Comparison of ENCODE assay signal across 2 cellular contexts in genomic region chr1:218660678-218661053, GRCh38.
TF ChIP-seq lines count a peak whose summit lies in the region.

No MANE protein-coding gene starts in this region.

TF ChIP-seq in HEK293, 187 proteins besides CTCF, POLR2A, EP300 and RAD21 (continued from another document and continues in another):
- TF ChIP-seq ELK4 (IDR thresholded peaks at IDR 0.05; ENCODE audit: borderline replicate concordance, low read depth, low read length): no peak
- TF ChIP-seq RBAK (tag by site-specific recombination; IDR thresholded peaks at IDR 0.05): no peak
- no peak for TF ChIP-seq BCL11B (tag by site-specific recombination; IDR thresholded peaks at IDR 0.05; ENCODE audit: low read depth)
- TF ChIP-seq OSR2 (tag by site-specific recombination; IDR thresholded peaks at IDR 0.05): no peak
- peak; percentile 51; the same call in 1 of the 2 replicates for TF ChIP-seq INSM2 (tag by site-specific recombination; IDR thresholded peaks at IDR 0.05)
- no peak for TF ChIP-seq ZNF169 (tag by site-specific recombination; IDR thresholded peaks at IDR 0.05)
- TF ChIP-seq ZNF629 (tag by site-specific recombination; IDR thresholded peaks at IDR 0.05): peak; percentile 75
- no peak for TF ChIP-seq ZFHX2 (tag by site-specific recombination; conservative IDR thresholded peaks at IDR 0.05)
- no peak for TF ChIP-seq ZNF138 (tag by site-specific recombination; IDR thresholded peaks at IDR 0.05; ENCODE audit: borderline replicate concordance)
- no peak for TF ChIP-seq ZBTB8A (tag by site-specific recombination; IDR thresholded peaks at IDR 0.05)
- TF ChIP-seq ZNF571 (tag by site-specific recombination; IDR thresholded peaks at IDR 0.05): no peak
- TF ChIP-seq ZNF768 (tag by site-specific recombination; IDR thresholded peaks at IDR 0.05): no peak
- TF ChIP-seq PRDM10 (tag by site-specific recombination; IDR thresholded peaks at IDR 0.05): no peak
- no peak for TF ChIP-seq ZNF529 (tag by site-specific recombination; IDR thresholded peaks at IDR 0.05; ENCODE audit: insufficient replicate concordance)
- TF ChIP-seq KLF1 (tag by site-specific recombination; IDR thresholded peaks at IDR 0.05): no peak
- TF ChIP-seq ZNF366 (tag by site-specific recombination; conservative IDR thresholded peaks at IDR 0.05): peak; percentile 60
- TF ChIP-seq ZNF664 (tag by site-specific recombination; IDR thresholded peaks at IDR 0.05): no peak
- TF ChIP-seq PRDM4 (tag by site-specific recombination; IDR thresholded peaks at IDR 0.05): no peak
- no peak for TF ChIP-seq HOXA7 (CRISPR knock-in tag; IDR thresholded peaks at IDR 0.05; ENCODE audit: borderline replicate concordance)
- no peak for TF ChIP-seq ZNF175 (tag by site-specific recombination; IDR thresholded peaks at IDR 0.05)
- no peak for TF ChIP-seq ZNF426 (tag by site-specific recombination; IDR thresholded peaks at IDR 0.05)
- no peak for TF ChIP-seq ZNF791 (tag by site-specific recombination; IDR thresholded peaks at IDR 0.05)

TF ChIP-seq in SK-N-SH, 30 proteins besides CTCF, POLR2A, EP300 and RAD21 (continued from another document):
- TF ChIP-seq USF1 (IDR thresholded peaks at IDR 0.05; ENCODE audit: borderline replicate concordance, low read depth) (no peak), GATA2 (CRISPR knock-in tag; IDR thresholded peaks at IDR 0.05) (no peak), FOXM1 (IDR thresholded peaks at IDR 0.05; ENCODE audit: low read depth) (no peak), POLR2AphosphoS5 (IDR thresholded peaks at IDR 0.05; ENCODE audit: low read depth, low read length) (no peak), ELF1 (IDR thresholded peaks at IDR 0.05) (no peak), YY1 (IDR thresholded peaks at IDR 0.05; ENCODE audit: low read depth) (no peak), IRF3 (IDR thresholded peaks at IDR 0.05; ENCODE audit: low read depth, low read length) (no peak), MAX (IDR thresholded peaks at IDR 0.05; ENCODE audit: low read depth) (no peak), GABPA (IDR thresholded peaks at IDR 0.05; ENCODE audit: low read depth) (no peak), TCF12 (IDR thresholded peaks at IDR 0.05) (peak; percentile 55; the same call in 1 of the 2 replicates), EZH2phosphoT487 (IDR thresholded peaks at IDR 0.05; ENCODE audit: borderline replicate concordance, low read depth) (no peak), MEF2A (IDR thresholded peaks at IDR 0.05; ENCODE audit: borderline replicate concordance, low read depth) (no peak), RCOR1 (IDR thresholded peaks at IDR 0.05; ENCODE audit: low read length) (no peak), NFIC (IDR thresholded peaks at IDR 0.05; ENCODE audit: borderline replicate concordance) (peak; percentile 44; the same call in 1 of the 2 replicates), NRF1 (IDR thresholded peaks at IDR 0.05; ENCODE audit: low read depth, low read length) (no peak), RFX5 (IDR thresholded peaks at IDR 0.05; ENCODE audit: low read length) (no peak), ZBTB33 (IDR thresholded peaks at IDR 0.05; ENCODE audit: borderline replicate concordance, low read depth) (no peak)
